1 cellular context compared by ENCODE assay signal in the genomic region with DNA sequence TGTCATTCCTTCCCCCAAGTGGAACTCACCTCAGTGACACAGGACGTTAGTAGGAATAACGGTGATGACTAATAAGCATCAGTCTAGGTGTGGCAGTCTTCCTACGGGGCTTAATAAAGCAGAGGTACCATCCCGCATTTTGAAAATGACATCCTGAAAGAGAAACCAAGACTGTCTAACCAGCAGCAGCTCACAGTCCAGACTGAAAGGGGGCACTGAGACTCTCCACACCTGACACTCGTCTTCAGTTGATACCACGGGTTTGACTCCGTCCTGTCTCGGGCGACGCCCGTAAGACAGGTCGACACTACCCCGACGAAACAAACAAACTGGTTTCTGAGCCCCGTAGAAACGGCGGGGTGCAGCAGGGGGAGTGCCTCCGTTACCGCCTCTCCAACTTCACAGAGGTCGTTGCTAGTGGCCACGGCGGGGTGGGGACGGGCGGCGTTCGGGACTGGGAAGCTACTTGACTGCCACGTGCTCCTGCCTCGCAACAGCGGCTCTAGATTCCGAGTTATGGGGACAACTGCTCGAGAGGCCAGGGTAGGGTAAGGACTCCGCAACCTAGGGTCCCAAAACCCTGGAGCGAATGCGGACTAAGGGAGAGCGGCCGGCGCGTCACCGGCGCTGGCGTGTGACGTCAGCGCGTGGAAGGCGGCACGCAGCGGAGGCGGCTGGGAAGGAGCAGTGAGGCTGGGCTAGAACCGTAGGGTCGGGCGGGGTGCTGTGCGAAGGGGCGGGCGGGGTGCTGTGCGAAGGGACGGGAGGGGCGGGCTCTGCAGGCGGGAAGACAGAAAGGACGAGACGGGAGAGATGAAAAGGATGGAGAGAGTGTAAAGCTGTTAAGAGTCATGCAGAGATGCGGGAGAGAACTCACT.
A peak's percentile ranks its signal among the peaks of the same experiment; 100 is the strongest.
TF ChIP-seq lines count a peak whose summit lies in the region.

A gene with protein sequence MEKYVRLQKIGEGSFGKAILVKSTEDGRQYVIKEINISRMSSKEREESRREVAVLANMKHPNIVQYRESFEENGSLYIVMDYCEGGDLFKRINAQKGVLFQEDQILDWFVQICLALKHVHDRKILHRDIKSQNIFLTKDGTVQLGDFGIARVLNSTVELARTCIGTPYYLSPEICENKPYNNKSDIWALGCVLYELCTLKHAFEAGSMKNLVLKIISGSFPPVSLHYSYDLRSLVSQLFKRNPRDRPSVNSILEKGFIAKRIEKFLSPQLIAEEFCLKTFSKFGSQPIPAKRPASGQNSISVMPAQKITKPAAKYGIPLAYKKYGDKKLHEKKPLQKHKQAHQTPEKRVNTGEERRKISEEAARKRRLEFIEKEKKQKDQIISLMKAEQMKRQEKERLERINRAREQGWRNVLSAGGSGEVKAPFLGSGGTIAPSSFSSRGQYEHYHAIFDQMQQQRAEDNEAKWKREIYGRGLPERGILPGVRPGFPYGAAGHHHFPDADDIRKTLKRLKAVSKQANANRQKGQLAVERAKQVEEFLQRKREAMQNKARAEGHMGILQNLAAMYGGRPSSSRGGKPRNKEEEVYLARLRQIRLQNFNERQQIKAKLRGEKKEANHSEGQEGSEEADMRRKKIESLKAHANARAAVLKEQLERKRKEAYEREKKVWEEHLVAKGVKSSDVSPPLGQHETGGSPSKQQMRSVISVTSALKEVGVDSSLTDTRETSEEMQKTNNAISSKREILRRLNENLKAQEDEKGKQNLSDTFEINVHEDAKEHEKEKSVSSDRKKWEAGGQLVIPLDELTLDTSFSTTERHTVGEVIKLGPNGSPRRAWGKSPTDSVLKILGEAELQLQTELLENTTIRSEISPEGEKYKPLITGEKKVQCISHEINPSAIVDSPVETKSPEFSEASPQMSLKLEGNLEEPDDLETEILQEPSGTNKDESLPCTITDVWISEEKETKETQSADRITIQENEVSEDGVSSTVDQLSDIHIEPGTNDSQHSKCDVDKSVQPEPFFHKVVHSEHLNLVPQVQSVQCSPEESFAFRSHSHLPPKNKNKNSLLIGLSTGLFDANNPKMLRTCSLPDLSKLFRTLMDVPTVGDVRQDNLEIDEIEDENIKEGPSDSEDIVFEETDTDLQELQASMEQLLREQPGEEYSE (N-terminal part only) (minus strand): TSS at position 593 of the 878 bp plus-strand sequence. CDS start 9,953 bp downstream, outside the sequence.

TF ChIP-seq in K562, 482 proteins besides CTCF, POLR2A, EP300 and RAD21 (continued from another document and continues in another):
- TF ChIP-seq, protein P1, sequence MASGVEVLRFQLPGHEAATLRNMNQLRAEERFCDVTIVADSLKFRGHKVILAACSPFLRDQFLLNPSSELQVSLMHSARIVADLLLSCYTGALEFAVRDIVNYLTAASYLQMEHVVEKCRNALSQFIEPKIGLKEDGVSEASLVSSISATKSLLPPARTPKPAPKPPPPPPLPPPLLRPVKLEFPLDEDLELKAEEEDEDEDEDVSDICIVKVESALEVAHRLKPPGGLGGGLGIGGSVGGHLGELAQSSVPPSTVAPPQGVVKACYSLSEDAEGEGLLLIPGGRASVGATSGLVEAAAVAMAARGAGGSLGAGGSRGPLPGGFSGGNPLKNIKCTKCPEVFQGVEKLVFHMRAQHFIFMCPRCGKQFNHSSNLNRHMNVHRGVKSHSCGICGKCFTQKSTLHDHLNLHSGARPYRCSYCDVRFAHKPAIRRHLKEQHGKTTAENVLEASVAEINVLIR (CRISPR knock-in tag; IDR thresholded peaks at IDR 0.05): peak; percentile 89
- TF ChIP-seq, protein P2, sequence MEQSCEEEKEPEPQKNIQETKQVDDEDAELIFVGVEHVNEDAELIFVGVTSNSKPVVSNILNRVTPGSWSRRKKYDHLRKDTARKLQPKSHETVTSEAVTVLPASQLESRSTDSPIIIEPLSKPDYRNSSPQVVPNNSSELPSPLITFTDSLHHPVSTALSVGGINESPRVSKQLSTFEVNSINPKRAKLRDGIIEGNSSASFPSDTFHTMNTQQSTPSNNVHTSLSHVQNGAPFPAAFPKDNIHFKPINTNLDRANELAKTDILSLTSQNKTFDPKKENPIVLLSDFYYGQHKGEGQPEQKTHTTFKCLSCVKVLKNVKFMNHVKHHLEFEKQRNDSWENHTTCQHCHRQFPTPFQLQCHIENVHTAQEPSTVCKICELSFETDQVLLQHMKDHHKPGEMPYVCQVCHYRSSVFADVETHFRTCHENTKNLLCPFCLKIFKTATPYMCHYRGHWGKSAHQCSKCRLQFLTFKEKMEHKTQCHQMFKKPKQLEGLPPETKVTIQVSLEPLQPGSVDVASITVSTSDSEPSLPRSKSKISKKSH (CRISPR knock-in tag; IDR thresholded peaks at IDR 0.05): no peak
- TF ChIP-seq, protein P3, sequence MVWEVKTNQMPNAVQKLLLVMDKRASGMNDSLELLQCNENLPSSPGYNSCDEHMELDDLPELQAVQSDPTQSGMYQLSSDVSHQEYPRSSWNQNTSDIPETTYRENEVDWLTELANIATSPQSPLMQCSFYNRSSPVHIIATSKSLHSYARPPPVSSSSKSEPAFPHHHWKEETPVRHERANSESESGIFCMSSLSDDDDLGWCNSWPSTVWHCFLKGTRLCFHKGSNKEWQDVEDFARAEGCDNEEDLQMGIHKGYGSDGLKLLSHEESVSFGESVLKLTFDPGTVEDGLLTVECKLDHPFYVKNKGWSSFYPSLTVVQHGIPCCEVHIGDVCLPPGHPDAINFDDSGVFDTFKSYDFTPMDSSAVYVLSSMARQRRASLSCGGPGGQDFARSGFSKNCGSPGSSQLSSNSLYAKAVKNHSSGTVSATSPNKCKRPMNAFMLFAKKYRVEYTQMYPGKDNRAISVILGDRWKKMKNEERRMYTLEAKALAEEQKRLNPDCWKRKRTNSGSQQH (CRISPR knock-in tag; IDR thresholded peaks at IDR 0.05): 0 out of 2 replicates have a peak, but pooled peaks have one; percentile 33
- no peak for TF ChIP-seq HDAC8 (tag; IDR thresholded peaks at IDR 0.05)
- peak; percentile 86 for TF ChIP-seq PML (IDR thresholded peaks at IDR 0.05; ENCODE audit: low read length)
- TF ChIP-seq TRIM24 (IDR thresholded peaks at IDR 0.05): peak; percentile 27 to 35; a peak in 1 of 4 replicates
- 0 out of 2 replicates have a peak, but pooled peaks have one; percentile 36 for TF ChIP-seq CC2D1A (IDR thresholded peaks at IDR 0.05)
- TF ChIP-seq, protein P4, sequence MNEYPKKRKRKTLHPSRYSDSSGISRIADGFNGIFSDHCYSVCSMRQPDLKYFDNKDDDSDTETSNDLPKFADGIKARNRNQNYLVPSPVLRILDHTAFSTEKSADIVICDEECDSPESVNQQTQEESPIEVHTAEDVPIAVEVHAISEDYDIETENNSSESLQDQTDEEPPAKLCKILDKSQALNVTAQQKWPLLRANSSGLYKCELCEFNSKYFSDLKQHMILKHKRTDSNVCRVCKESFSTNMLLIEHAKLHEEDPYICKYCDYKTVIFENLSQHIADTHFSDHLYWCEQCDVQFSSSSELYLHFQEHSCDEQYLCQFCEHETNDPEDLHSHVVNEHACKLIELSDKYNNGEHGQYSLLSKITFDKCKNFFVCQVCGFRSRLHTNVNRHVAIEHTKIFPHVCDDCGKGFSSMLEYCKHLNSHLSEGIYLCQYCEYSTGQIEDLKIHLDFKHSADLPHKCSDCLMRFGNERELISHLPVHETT (CRISPR knock-in tag; conservative IDR thresholded peaks at IDR 0.05 in 1 of 2, IDR thresholded peaks at IDR 0.05 in 1 of 2): peak in 1 of 2 experiments; percentile 43; a peak in 1 of 4 replicates
- TF ChIP-seq RAD51 (IDR thresholded peaks at IDR 0.05; ENCODE audit: borderline replicate concordance, low read depth): peak; percentile 17; the same call in 1 of the 2 replicates
- TF ChIP-seq, protein P5, sequence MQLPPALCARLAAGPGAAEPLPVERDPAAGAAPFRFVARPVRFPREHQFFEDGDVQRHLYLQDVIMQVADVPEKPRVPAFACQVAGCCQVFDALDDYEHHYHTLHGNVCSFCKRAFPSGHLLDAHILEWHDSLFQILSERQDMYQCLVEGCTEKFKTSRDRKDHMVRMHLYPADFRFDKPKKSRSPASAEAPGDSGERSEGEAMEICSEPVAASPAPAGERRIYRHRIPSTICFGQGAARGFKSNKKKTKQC (CRISPR knock-in tag; IDR thresholded peaks at IDR 0.05): peak; percentile 82
- peak; percentile 85 for TF ChIP-seq C11orf30 (IDR thresholded peaks at IDR 0.05; ENCODE audit: low read depth)
- TF ChIP-seq, protein P6, sequence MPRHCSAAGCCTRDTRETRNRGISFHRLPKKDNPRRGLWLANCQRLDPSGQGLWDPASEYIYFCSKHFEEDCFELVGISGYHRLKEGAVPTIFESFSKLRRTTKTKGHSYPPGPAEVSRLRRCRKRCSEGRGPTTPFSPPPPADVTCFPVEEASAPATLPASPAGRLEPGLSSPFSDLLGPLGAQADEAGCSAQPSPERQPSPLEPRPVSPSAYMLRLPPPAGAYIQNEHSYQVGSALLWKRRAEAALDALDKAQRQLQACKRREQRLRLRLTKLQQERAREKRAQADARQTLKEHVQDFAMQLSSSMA (CRISPR knock-in tag; IDR thresholded peaks at IDR 0.05): 0 out of 2 replicates have a peak, but pooled peaks have one; percentile 10
- peak; percentile 53; the same call in 1 of the 2 replicates for TF ChIP-seq KAT7 (CRISPR knock-in tag; IDR thresholded peaks at IDR 0.05; ENCODE audit: borderline replicate concordance)
- no peak for TF ChIP-seq LEF1 (IDR thresholded peaks at IDR 0.05)
- TF ChIP-seq JUND (IDR thresholded peaks at IDR 0.05; ENCODE audit: borderline replicate concordance, low read depth, low read length): peak; percentile 78
- TF ChIP-seq JUND (tag; IDR thresholded peaks at IDR 0.05; ENCODE audit: borderline replicate concordance, low read depth, low read length): peak; percentile 47; the same call in 1 of the 3 replicates
- TF ChIP-seq TAF7 (tag; IDR thresholded peaks at IDR 0.05): peak; percentile 75; the same call in 1 of the 2 replicates
- peak in 1 of 2 experiments; percentile 54; a peak in 2 of 4 replicates for TF ChIP-seq MAZ (CRISPR knock-in tag; conservative IDR thresholded peaks at IDR 0.05 in 1 of 2, IDR thresholded peaks at IDR 0.05 in 1 of 2)
- peak; percentile 44; the same call in 1 of the 2 replicates for TF ChIP-seq SOX6 (IDR thresholded peaks at IDR 0.05)
- TF ChIP-seq HDAC1 (IDR thresholded peaks at IDR 0.05): peak in 1 of 2 experiments; percentile 93; a peak in 2 of 4 replicates
- TF ChIP-seq NEUROD1 (IDR thresholded peaks at IDR 0.05; ENCODE audit: borderline replicate concordance, low read depth, low read length, partially characterized antibody): peak; percentile 11
- peak; percentile 98 for TF ChIP-seq CREB1 (IDR thresholded peaks at IDR 0.05)
- TF ChIP-seq CREB1 (CRISPR knock-in tag; IDR thresholded peaks at IDR 0.05): peak; percentile 96
- TF ChIP-seq, protein P7, sequence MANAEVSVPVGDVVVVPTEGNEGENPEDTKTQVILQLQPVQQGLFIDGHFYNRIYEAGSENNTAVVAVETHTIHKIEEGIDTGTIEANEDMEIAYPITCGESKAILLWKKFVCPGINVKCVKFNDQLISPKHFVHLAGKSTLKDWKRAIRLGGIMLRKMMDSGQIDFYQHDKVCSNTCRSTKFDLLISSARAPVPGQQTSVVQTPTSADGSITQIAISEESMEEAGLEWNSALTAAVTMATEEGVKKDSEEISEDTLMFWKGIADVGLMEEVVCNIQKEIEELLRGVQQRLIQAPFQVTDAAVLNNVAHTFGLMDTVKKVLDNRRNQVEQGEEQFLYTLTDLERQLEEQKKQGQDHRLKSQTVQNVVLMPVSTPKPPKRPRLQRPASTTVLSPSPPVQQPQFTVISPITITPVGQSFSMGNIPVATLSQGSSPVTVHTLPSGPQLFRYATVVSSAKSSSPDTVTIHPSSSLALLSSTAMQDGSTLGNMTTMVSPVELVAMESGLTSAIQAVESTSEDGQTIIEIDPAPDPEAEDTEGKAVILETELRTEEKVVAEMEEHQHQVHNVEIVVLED (CRISPR knock-in tag; IDR thresholded peaks at IDR 0.05): peak; percentile 95
- TF ChIP-seq, protein P8, sequence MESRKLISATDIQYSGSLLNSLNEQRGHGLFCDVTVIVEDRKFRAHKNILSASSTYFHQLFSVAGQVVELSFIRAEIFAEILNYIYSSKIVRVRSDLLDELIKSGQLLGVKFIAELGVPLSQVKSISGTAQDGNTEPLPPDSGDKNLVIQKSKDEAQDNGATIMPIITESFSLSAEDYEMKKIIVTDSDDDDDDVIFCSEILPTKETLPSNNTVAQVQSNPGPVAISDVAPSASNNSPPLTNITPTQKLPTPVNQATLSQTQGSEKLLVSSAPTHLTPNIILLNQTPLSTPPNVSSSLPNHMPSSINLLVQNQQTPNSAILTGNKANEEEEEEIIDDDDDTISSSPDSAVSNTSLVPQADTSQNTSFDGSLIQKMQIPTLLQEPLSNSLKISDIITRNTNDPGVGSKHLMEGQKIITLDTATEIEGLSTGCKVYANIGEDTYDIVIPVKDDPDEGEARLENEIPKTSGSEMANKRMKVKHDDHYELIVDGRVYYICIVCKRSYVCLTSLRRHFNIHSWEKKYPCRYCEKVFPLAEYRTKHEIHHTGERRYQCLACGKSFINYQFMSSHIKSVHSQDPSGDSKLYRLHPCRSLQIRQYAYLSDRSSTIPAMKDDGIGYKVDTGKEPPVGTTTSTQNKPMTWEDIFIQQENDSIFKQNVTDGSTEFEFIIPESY (CRISPR knock-in tag; IDR thresholded peaks at IDR 0.05): peak; percentile 57
- TF ChIP-seq MYC (IDR thresholded peaks at IDR 0.05; ENCODE audit: low read depth, low read length): peak; percentile 77
- TF ChIP-seq MYC (CRISPR knock-in tag; IDR thresholded peaks at IDR 0.05; ENCODE audit: borderline replicate concordance, low read depth): peak; percentile 66; the same call in 1 of the 2 replicates
- 0 out of 2 replicates have a peak, but pooled peaks have one; percentile 16 for TF ChIP-seq MXI1 (IDR thresholded peaks at IDR 0.05; ENCODE audit: low read depth, low read length)
- 0 out of 2 replicates have a peak, but pooled peaks have one; percentile 19 for TF ChIP-seq SMARCA4 (IDR thresholded peaks at IDR 0.05)
- TF ChIP-seq CXXC5 (CRISPR knock-in tag; IDR thresholded peaks at IDR 0.05): peak; percentile 82; the same call in 1 of the 2 replicates
- TF ChIP-seq, protein P9, sequence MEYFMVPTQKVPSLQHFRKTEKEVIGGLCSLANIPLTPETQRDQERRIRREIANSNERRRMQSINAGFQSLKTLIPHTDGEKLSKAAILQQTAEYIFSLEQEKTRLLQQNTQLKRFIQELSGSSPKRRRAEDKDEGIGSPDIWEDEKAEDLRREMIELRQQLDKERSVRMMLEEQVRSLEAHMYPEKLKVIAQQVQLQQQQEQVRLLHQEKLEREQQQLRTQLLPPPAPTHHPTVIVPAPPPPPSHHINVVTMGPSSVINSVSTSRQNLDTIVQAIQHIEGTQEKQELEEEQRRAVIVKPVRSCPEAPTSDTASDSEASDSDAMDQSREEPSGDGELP (CRISPR knock-in tag; IDR thresholded peaks at IDR 0.05; ENCODE audit: borderline replicate concordance): peak; percentile 71; the same call in 1 of the 2 replicates
- TF ChIP-seq DIDO1 (tag; IDR thresholded peaks at IDR 0.05; ENCODE audit: low read depth): peak; percentile 49; the same call in 1 of the 2 replicates
- peak; percentile 98 for TF ChIP-seq RBBP5 (IDR thresholded peaks at IDR 0.05; ENCODE audit: borderline replicate concordance, insufficient read depth, low read length, poor library complexity, severe bottlenecking)
- peak; percentile 77 for TF ChIP-seq SIN3B (IDR thresholded peaks at IDR 0.05; ENCODE audit: low read depth)
- TF ChIP-seq, protein P10, sequence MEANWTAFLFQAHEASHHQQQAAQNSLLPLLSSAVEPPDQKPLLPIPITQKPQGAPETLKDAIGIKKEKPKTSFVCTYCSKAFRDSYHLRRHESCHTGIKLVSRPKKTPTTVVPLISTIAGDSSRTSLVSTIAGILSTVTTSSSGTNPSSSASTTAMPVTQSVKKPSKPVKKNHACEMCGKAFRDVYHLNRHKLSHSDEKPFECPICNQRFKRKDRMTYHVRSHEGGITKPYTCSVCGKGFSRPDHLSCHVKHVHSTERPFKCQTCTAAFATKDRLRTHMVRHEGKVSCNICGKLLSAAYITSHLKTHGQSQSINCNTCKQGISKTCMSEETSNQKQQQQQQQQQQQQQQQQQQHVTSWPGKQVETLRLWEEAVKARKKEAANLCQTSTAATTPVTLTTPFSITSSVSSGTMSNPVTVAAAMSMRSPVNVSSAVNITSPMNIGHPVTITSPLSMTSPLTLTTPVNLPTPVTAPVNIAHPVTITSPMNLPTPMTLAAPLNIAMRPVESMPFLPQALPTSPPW (CRISPR knock-in tag; IDR thresholded peaks at IDR 0.05): peak; percentile 80
- TF ChIP-seq ESRRA (IDR thresholded peaks at IDR 0.05; ENCODE audit: borderline replicate concordance, low read depth): peak; percentile 74
- TF ChIP-seq ETV5 (CRISPR knock-in tag; IDR thresholded peaks at IDR 0.05; ENCODE audit: low read depth): peak; percentile 64; the same call in 1 of the 2 replicates
